9 cellular contexts compared by ENCODE assay signal in genomic region chr12:124754949-124755800, GRCh38.
DNase-seq lines count a peak whose midpoint lies in the region; ATAC-seq and TF ChIP-seq lines count a peak whose summit lies in the region.
"Had no signal": no experiment of that assay in that cellular context is flagged by ENCODE, and none has a peak within 500 bp of the region (broad histone marks: within the 10 kb centered on the region; RNA-seq: fewer than 3 reads in every experiment).

No MANE protein-coding gene starts in this region.

- no peak overlapping the region for H3K4me3 Mint-ChIP-seq in chondrocyte (ENCODE audit: unreplicated experiment)

- H3K36me3 Mint-ChIP-seq in chondrocyte (ENCODE audit: low read depth) = peaks cover 3% of the 10 kb centered on the region

- peaks cover 12% of the 10 kb centered on the region for H3K9me3 Mint-ChIP-seq in chondrocyte (ENCODE audit: low read depth)

- WGBS in lung, 2 donors = 20 to 32% methylated on average over 20 of the region's 20 CpGs
- WGBS in thyroid gland, 2 donors = 19 to 33% methylated on average over 18 to 20 of the region's 20 CpGs

- intact Hi-C loops in thyroid gland (cut with DNase I) = no loop called here

- peaks cover 44% of the 10 kb centered on the region for H3K4me1 Mint-ChIP-seq in chondrocyte (ENCODE audit: low read depth)

- no peaks in the 10 kb centered on the region for H3K27me3 ChIP-seq in lung (ENCODE audit: control insufficient read depth, insufficient read depth)
- no peaks in the 10 kb centered on the region for H3K27me3 ChIP-seq in thyroid gland

- H3K27me3 Mint-ChIP-seq in chondrocyte (ENCODE audit: low read depth) = no peaks in the 10 kb centered on the region

- H3K27ac ChIP-seq in lung (ENCODE audit: low read depth in 1 of 2, low read length in 1 of 2) = peak overlapping the region; percentile 47 to 94
- H3K27ac ChIP-seq in thyroid gland = peak overlapping the region; percentile 65 to 84 (median 79)
- H3K27ac ChIP-seq: C4-2B had no signal

- peak overlapping the region; percentile 27 for H3K27ac Mint-ChIP-seq in chondrocyte (ENCODE audit: unreplicated experiment)

- H3K36me3 ChIP-seq in lung (ENCODE audit: control insufficient read depth in 2 of 2, insufficient read depth in 2 of 2, low read length in 2 of 2) (no peaks in the 10 kb centered on the region), thyroid gland (no peaks in the 10 kb centered on the region)

- DNase-seq in activated gamma-delta T cell treated with Interleukin-2 at 50 U/mL for 16 hours (peak; percentile 44), activated gamma-delta T cell (lab: John Stamatoyannopoulos, UW) (no peak), NCI-H526 treated with DMSO at 0.1 percent for 48 hours (lab: John Stamatoyannopoulos, UW) (peak; percentile 71), chondrocyte (ENCODE audit: low spot score) (no peak), lung (ENCODE audit: low spot score) (peak; percentile 91), thyroid gland (peak; percentile 95), T-helper 1 cell (no peak)

- peaks cover 0 to 5% of the 10 kb centered on the region in 2 donors for H3K9me3 ChIP-seq in lung (ENCODE audit: control insufficient read depth in 2 of 2, insufficient read depth in 1 of 2, low read length in 1 of 2)
- no peaks in the 10 kb centered on the region for H3K9me3 ChIP-seq in thyroid gland

- ATAC-seq in lung (ENCODE audit: insufficient read depth, low FRiP score) (peak; percentile 86), GM18517 (IDR thresholded peaks at IDR 0.05; ENCODE audit: unreplicated experiment) (no peak)

- H3K4me1 ChIP-seq in lung (ENCODE audit: control insufficient read depth in 2 of 2, insufficient read depth in 2 of 2, low read length in 2 of 2) (peaks cover 0 to 18% of the 10 kb centered on the region in 2 donors), thyroid gland (peaks cover 26 to 43% of the 10 kb centered on the region in 2 donors)

- H3K4me3 ChIP-seq in lung (no peak overlapping the region), thyroid gland (replicated peaks in 1 of 3) (no peak overlapping the region)

- TF ChIP-seq CTCF in chondrocyte (IDR thresholded peaks at IDR 0.05) = no peak
- TF ChIP-seq CTCF in lung (IDR thresholded peaks at IDR 0.05; ENCODE audit: control extremely low read depth, extremely low read depth) = no peak
- TF ChIP-seq CTCF in thyroid gland (IDR thresholded peaks at IDR 0.05) = no peak

- peak in 1 of 2 donors; percentile 33 for TF ChIP-seq POLR2A in thyroid gland (IDR thresholded peaks at IDR 0.05)

Comparison
In these comparisons a context has a peak if more than half of its experiments do, and no peak if none do; other contexts are left out.
1. DNase-seq: peak in activated gamma-delta T cell treated with Interleukin-2 at 50 U/mL for 16 hours (single experiment), NCI-H526 treated with DMSO at 0.1 percent for 48 hours (single experiment), lung (single experiment) and thyroid gland (2 of 2); none in activated gamma-delta T cell (single experiment), chondrocyte (single experiment) and T-helper 1 cell (0 of 5).